8 cellular contexts compared by ENCODE assay signal in the genomic region with DNA sequence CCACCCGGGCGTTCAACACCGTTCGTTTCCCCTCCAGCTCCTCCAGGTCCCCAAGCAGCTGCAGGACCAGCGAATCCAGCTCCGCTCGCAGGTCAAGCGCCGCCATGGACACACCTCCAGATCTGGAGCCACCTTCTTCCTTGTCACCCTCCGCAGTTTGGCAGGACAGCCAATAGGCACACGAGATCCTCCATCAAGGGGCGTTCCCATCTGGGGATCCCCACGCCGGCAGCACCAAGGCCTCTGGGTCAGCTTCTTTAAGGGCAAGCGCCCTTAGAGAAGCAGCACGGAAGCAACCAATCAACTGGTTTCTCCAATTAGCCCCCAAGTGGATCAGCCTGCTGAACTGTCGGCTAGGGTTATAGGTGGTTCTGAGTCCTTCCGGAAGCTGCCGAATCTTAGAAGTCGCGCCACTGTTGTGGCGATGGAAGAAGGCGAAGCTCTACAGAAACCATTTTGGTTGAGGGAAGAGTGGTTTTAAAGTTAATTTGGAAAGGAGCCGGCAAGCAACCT. TPM values are rescaled to one million over a fixed set of nuclear protein-coding genes. Genes with fewer than 3 reads are reported as not detected.
DNase-seq lines count a peak whose midpoint lies in the region; ATAC-seq and TF ChIP-seq lines count a peak whose summit lies in the region.

No MANE protein-coding gene starts in this region.

- TF ChIP-seq POLR2A in IMR-90 (IDR thresholded peaks at IDR 0.05; ENCODE audit: low read depth, low read length) = no peak; the same call in 1 of the 2 replicates

- peaks cover 43% of the 10 kb centered on the region for H3K79me2 ChIP-seq in OCI-LY7 (ENCODE audit: insufficient read depth, low read depth, low read length)

- no peak for TF ChIP-seq CTCF in IMR-90 (conservative IDR thresholded peaks at IDR 0.05; ENCODE audit: low read depth, low read length)
- TF ChIP-seq CTCF in OCI-LY7 (conservative IDR thresholded peaks at IDR 0.05; ENCODE audit: low read length) = no peak

- H3K23ac ChIP-seq in IMR-90 (ENCODE audit: low read depth, low read length) = peak overlapping the region; percentile 53; the same call in 1 of the 2 replicates

- H3K9me3 ChIP-seq in IMR-90 (ENCODE audit: control insufficient read depth, insufficient read depth, low read length) = no peaks in the 10 kb centered on the region
- H3K9me3 ChIP-seq in OCI-LY7 (ENCODE audit: low read length) = no peaks in the 10 kb centered on the region

- peak overlapping the region; percentile 78 for H2BK5ac ChIP-seq in IMR-90 (ENCODE audit: low read depth, low read length, poor library complexity, severe bottlenecking)

- H2AK9ac ChIP-seq in IMR-90 (replicated peaks; ENCODE audit: low read depth, low read length, poor library complexity) = peak overlapping the region; percentile 89

- H3K14ac ChIP-seq in IMR-90 (replicated peaks; ENCODE audit: low read depth, low read length) = peak overlapping the region; percentile 65

- H4K20me1 ChIP-seq in IMR-90 (ENCODE audit: insufficient read depth, low read length) (no peaks in the 10 kb centered on the region), OCI-LY7 (ENCODE audit: insufficient read depth, low read length) (no peaks in the 10 kb centered on the region)

- peak overlapping the region; percentile 98 for H2AFZ ChIP-seq in IMR-90 (replicated peaks; ENCODE audit: low read length, poor library complexity)
- peak overlapping the region; percentile 47 for H2AFZ ChIP-seq in OCI-LY7 (ENCODE audit: low read length)

- CTCF ChIA-PET in IMR-90 (lab: Yijun Ruan, JAX) (interaction anchor here (0.7 to 2.1 kb wide), 4 partner anchors 14 to 54 kb away, joined by 3 to 8 read pairs (median 4); a partner anchor contains a TSS), OCI-LY7 (lab: Charles Lee; ENCODE audit: unreplicated experiment) (interaction anchor here (0.5 to 1.8 kb wide), 7 partner anchors 10 to 750 kb away, joined by 3 to 6 read pairs (median 3); a partner anchor contains a TSS)

- peak overlapping the region; percentile 35; the same call in 1 of the 2 replicates for H3K18ac ChIP-seq in IMR-90 (ENCODE audit: low read depth, low read length)

- H3K9me1 ChIP-seq in IMR-90 (ENCODE audit: insufficient read depth, low read length) = peaks cover 9% of the 10 kb centered on the region

- peak overlapping the region; percentile 73 for H4K5ac ChIP-seq in IMR-90 (ENCODE audit: low read depth, low read length)

- POLR2A ChIA-PET in IMR-90 (lab: Charles Lee; ENCODE audit: unreplicated experiment) (interaction anchor here (0.5 to 0.7 kb wide), 5 partner anchors 12 to 803 kb away, joined by 3 to 5 read pairs (median 3); a partner anchor contains a TSS), OCI-LY7 (lab: Charles Lee) (interaction anchor here (0.6 to 15.9 kb wide), 16 partner anchors 9 to 465 kb away, joined by 3 to 251 read pairs (median 4); a partner anchor contains a TSS)

- H4K8ac ChIP-seq in IMR-90 (ENCODE audit: low read depth in 2 of 2, low read length in 2 of 2) = peak overlapping the region; percentile 18 to 91; a peak in 3 of 4 replicates

- peak overlapping the region; percentile 22; the same call in 1 of the 3 replicates for H2BK15ac ChIP-seq in IMR-90 (ENCODE audit: low read depth, low read length)

- H3K4me2 ChIP-seq in IMR-90 (ENCODE audit: low read depth, low read length) (peak overlapping the region; percentile 91), OCI-LY7 (ENCODE audit: low read length) (peak overlapping the region; percentile 68)

- TF ChIP-seq RAD21 in IMR-90 (IDR thresholded peaks at IDR 0.05; ENCODE audit: low read length) = no peak

- BruUV-seq in IMR-90 (replicated peaks; lab: Mats Ljungman, UMichigan) (no TSS peak), OCI-LY7 (replicated peaks; lab: Mats Ljungman, UMichigan) (TSS peak; percentile 78)

- intact Hi-C loops in IMR-90 (cut with micrococcal nuclease) = loop anchor here (1.0 kb wide), 2 partner anchors 30 to 49 kb away; no protein-coding TSS in a partner anchor
- intact Hi-C loops in OCI-LY7 (cut with micrococcal nuclease; ENCODE audit: unreplicated experiment) = loop anchor here (1.0 to 2.0 kb wide), 2 partner anchors 45 to 159 kb away; a partner anchor contains a TSS

- peak overlapping the region; percentile 68; the same call in 1 of the 2 replicates for H3K56ac ChIP-seq in IMR-90 (ENCODE audit: extremely low read depth, insufficient read depth, low read length)

- peak overlapping the region; percentile 28; the same call in 1 of the 2 replicates for H2BK20ac ChIP-seq in IMR-90 (ENCODE audit: low read depth, low read length)

- H3K36me3 ChIP-seq in IMR-90 (ENCODE audit: control insufficient read depth, insufficient read depth, low read length) (peaks cover 30% of the 10 kb centered on the region), OCI-LY7 (ENCODE audit: insufficient read depth, low read length) (peaks cover 80% of the 10 kb centered on the region)

- in situ Hi-C loops in IMR-90 (cut with MboI; ENCODE audit: low sequenced_read_pairs) = no loop called here

- ATAC-seq in GM21529 (IDR thresholded peaks at IDR 0.05; ENCODE audit: unreplicated experiment) (peak; percentile 73), IMR-90 (ENCODE audit: low read depth) (peak; percentile 79)

- DNase-seq in DMS114 treated with DMSO at 0.1 percent for 48 hours (lab: John Stamatoyannopoulos, UW; ENCODE audit: unreplicated experiment) (peak; percentile 83), IMR-90 (peak; percentile 91), OCI-LY7 (ENCODE audit: low spot score) (peak; percentile 92), activated T-cell treated with anti-CD3 and anti-CD28 coated beads for 4 hours (peak; percentile 68), epithelial cell of prostate (ENCODE audit: low read depth, low spot score) (peak; percentile 84), mucosa of gallbladder (ENCODE audit: low spot score) (peak; percentile 92)
- DNase-seq in stimulated activated CD8-positive, alpha-beta memory T cell treated with anti-CD3 and anti-CD28 coated beads, Interleukin-4, amount 100 ng/mL, for 24 hours (ENCODE audit: low read depth) = peak; percentile 76

- no peak overlapping the region for H2AK5ac ChIP-seq in IMR-90 (ENCODE audit: low read depth, low read length)

- peak overlapping the region; percentile 79 for H3K27ac ChIP-seq in IMR-90 (ENCODE audit: insufficient read depth, low read length)
- peak overlapping the region; percentile 96 for H3K27ac ChIP-seq in OCI-LY7 (ENCODE audit: low read depth, low read length, poor library complexity, severe bottlenecking)
- H3K27ac ChIP-seq in epithelial cell of prostate = peak overlapping the region; percentile 78

- H3K4me1 ChIP-seq in IMR-90 (ENCODE audit: control insufficient read depth, insufficient read depth, low read length) (peaks cover 11% of the 10 kb centered on the region), OCI-LY7 (ENCODE audit: insufficient read depth, low read length, poor library complexity, severe bottlenecking) (peaks cover 44% of the 10 kb centered on the region)

- dilution Hi-C loops in IMR-90 (cut with HindIII; ENCODE audit: low sequenced_read_pairs, unreplicated experiment) = no loop called here

- peaks cover 18 to 36% of the 10 kb centered on the region in 2 experiments for H3K79me1 ChIP-seq in IMR-90 (ENCODE audit: low read depth in 1 of 2, low read length in 2 of 2)

- H3K4ac ChIP-seq in IMR-90 (ENCODE audit: low read depth, low read length) = peak overlapping the region; percentile 80

- H2BK120ac ChIP-seq in IMR-90 (ENCODE audit: low read depth, low read length) = peak overlapping the region; percentile 58

- H3K4me3 ChIP-seq in IMR-90 (ENCODE audit: insufficient read depth, low read depth, low read length) (peak overlapping the region; percentile 96), OCI-LY7 (ENCODE audit: low read depth, low read length, poor library complexity, severe bottlenecking) (peak overlapping the region; percentile 97)

- H3K27me3 ChIP-seq in IMR-90 (ENCODE audit: control insufficient read depth, insufficient read depth, low read length) = no peaks in the 10 kb centered on the region

- H4K91ac ChIP-seq in IMR-90 (ENCODE audit: insufficient read depth, low read depth, low read length) = peak overlapping the region; percentile 66

- no peaks in the 10 kb centered on the region for H3K9me2 ChIP-seq in OCI-LY7 (ENCODE audit: insufficient read depth, low read length)

- H3K9ac ChIP-seq in IMR-90 (ENCODE audit: low read depth, low read length) = peak overlapping the region; percentile 65

- WGBS in IMR-90 (ENCODE audit: extremely low coverage in 2 of 2, insufficient read length in 1 of 2), 2 experiments = 1% methylated on average over 14 of the region's 24 CpGs; no CpG with 5 or more reads in 1 of the 2 experiments

TF ChIP-seq in IMR-90, 13 proteins besides CTCF, POLR2A, EP300 and RAD21:
- peak; percentile 75; the same call in 1 of the 2 replicates for TF ChIP-seq MXI1 (IDR thresholded peaks at IDR 0.05; ENCODE audit: borderline replicate concordance, low read depth, low read length)
- TF ChIP-seq, protein P1, sequence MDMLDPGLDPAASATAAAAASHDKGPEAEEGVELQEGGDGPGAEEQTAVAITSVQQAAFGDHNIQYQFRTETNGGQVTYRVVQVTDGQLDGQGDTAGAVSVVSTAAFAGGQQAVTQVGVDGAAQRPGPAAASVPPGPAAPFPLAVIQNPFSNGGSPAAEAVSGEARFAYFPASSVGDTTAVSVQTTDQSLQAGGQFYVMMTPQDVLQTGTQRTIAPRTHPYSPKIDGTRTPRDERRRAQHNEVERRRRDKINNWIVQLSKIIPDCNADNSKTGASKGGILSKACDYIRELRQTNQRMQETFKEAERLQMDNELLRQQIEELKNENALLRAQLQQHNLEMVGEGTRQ (IDR thresholded peaks at IDR 0.05; ENCODE audit: low read depth, low read length) = no peak; the same call in 1 of the 2 replicates

RNA-seq across cellular contexts. Expression of a gene that starts 0.6 kb away (rescaled TPM):
- 127 and 154 TPM in 2 replicates for total RNA-seq in IMR-90 (2012; rRNA removed)
- polyA plus RNA-seq in IMR-90 (2012; rRNA removed) = 169 and 187 TPM in 2 replicates
- 158 and 206 TPM in 2 replicates for polyA plus RNA-seq in IMR-90 (2012; cell fraction: cytosol; rRNA removed)
- polyA plus RNA-seq in IMR-90 (2012; cell fraction: nucleus; rRNA removed; ENCODE audit: low replicate concordance) = 143 and 362 TPM in 2 replicates
- total RNA-seq in OCI-LY7 (2014; rRNA removed; shearing (Covaris generic)) = 265 and 266 TPM in 2 replicates
- total RNA-seq in OCI-LY7 (2022) = 314 and 327 TPM in 2 replicates
- total RNA-seq in mucosa of gallbladder = 59.7 TPM

RNA-seq across cellular contexts. Expression of a gene that starts 13.8 kb away (rescaled TPM):
- total RNA-seq in IMR-90 (2012; rRNA removed) (7.2 and 9.7 TPM in 2 replicates), OCI-LY7 (2022) (309 and 363 TPM in 2 replicates), mucosa of gallbladder (126 TPM)
- polyA plus RNA-seq in IMR-90 (2012; rRNA removed) = 13.4 and 15.5 TPM in 2 replicates
- polyA plus RNA-seq in IMR-90 (2012; cell fraction: cytosol; rRNA removed) = 8.1 and 12.2 TPM in 2 replicates
- polyA plus RNA-seq in IMR-90 (2012; cell fraction: nucleus; rRNA removed; ENCODE audit: low replicate concordance) = 64.3 and 68.2 TPM in 2 replicates
- 96.6 and 107 TPM in 2 replicates for total RNA-seq in OCI-LY7 (2014; rRNA removed; shearing (Covaris generic))

Comparison
In these comparisons a context has a peak if more than half of its experiments do, and no peak if none do; other contexts are left out.
1. Peak in every context shown above with its lines: DNase-seq, ATAC-seq, H3K4me3 ChIP-seq and H3K27ac ChIP-seq.